ENCODE assay signal across 8 cellular contexts in the genomic region with DNA sequence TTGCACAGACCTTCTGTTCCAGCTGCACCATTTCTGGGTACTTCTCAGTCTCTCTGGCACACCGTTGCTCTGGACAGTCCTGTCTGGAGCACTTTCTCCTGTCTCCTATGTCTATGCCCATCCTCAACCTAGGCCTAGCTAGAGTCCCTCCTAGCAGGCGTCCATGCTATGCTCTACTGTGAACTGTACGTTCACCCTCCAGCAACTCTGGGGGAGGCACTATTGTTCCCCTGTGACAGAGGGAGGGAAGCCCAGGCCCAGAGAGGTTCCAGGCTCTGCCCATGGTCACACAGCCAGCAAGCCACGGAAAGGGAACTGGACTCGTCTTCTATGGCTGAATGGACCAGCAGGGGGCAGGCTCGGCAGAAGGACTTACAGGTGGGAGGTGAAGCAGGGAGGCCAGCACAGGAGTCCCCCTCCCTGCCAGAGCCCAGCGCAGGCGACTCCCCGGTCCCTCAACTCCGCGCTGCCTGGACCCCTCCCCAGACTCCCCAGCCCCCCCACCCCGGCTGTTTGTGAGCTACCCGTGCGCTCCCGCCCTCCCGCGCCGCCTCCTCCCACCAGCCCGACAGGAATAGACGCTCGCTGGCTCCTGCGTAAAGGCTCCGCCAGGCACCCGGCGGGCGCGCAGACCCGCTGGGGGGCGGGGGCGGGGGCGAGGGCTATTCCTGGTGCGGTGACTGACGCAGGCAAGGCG. TPM values are rescaled to one million over a fixed set of nuclear protein-coding genes. Genes with fewer than 3 reads are reported as not detected.
DNase-seq lines count a peak whose midpoint lies in the region; ATAC-seq and TF ChIP-seq lines count a peak whose summit lies in the region.

No MANE protein-coding gene starts in this region.

- peaks cover 27% of the 10 kb centered on the region for H3K27me3 Mint-ChIP-seq in activated naive CD4-positive, alpha-beta T cell treated with anti-CD3 and anti-CD28 coated beads, Interleukin-2, amount 50 U/mL, for 24 hours

- H3K4me3 Mint-ChIP-seq in activated naive CD4-positive, alpha-beta T cell treated with anti-CD3 and anti-CD28 coated beads, Interleukin-2, amount 50 U/mL, for 24 hours: peak overlapping the region; percentile 68

- H3K27ac Mint-ChIP-seq in activated naive CD4-positive, alpha-beta T cell treated with anti-CD3 and anti-CD28 coated beads, Interleukin-2, amount 50 U/mL, for 24 hours: no peak overlapping the region

- H3K4me3 ChIP-seq in BE2C (ENCODE audit: low read depth, low read length) (no peak overlapping the region), HCT116 (replicated peaks in 1 of 2; ENCODE audit: low read depth in 1 of 2, low read length in 2 of 2) (no peak overlapping the region), right atrium auricular region (peak overlapping the region in 1 of 2 donors; percentile 24), retinal pigment epithelial cell (ENCODE audit: low read length) (no peak overlapping the region)

- H3K4me1 Mint-ChIP-seq in activated naive CD4-positive, alpha-beta T cell treated with anti-CD3 and anti-CD28 coated beads, Interleukin-2, amount 50 U/mL, for 24 hours: peaks cover 10% of the 10 kb centered on the region

- ATAC-seq in HCT116 (peak; percentile 28; the same call in 1 of the 2 replicates), GM21619 (IDR thresholded peaks at IDR 0.05; ENCODE audit: unreplicated experiment) (no peak)

- H3K4me2 ChIP-seq in HCT116 (ENCODE audit: low read length): peak overlapping the region; percentile 99

- intact Hi-C loops in HCT116 (cut with micrococcal nuclease): loop anchor here (5.0 kb wide), 1 partner anchor 447 kb away; no protein-coding TSS in a partner anchor

- no peaks in the 10 kb centered on the region for H3K36me3 Mint-ChIP-seq in activated naive CD4-positive, alpha-beta T cell treated with anti-CD3 and anti-CD28 coated beads, Interleukin-2, amount 50 U/mL, for 24 hours

- H3K9me3 ChIP-seq in BE2C (no peaks in the 10 kb centered on the region; the same call in 1 of the 2 replicates), HCT116 (ENCODE audit: control insufficient read depth in 1 of 2, insufficient read depth in 1 of 2, low read depth in 1 of 2, low read length in 2 of 2) (no peaks in the 10 kb centered on the region), right atrium auricular region (no peaks in the 10 kb centered on the region)

- POLR2A ChIA-PET in HCT116 (lab: Charles Lee): interaction anchor here (1.1 kb wide), 1 partner anchor 185 kb away, joined by 3 read pairs; no protein-coding TSS in a partner anchor

- H3K36me3 ChIP-seq in BE2C: no peaks in the 10 kb centered on the region
- H3K36me3 ChIP-seq in HCT116 (ENCODE audit: control insufficient read depth in 1 of 2, insufficient read depth in 2 of 2, low read length in 2 of 2): no peaks in the 10 kb centered on the region
- no peaks in the 10 kb centered on the region for H3K36me3 ChIP-seq in right atrium auricular region

- TF ChIP-seq CTCF in BE2C (IDR thresholded peaks at IDR 0.05; ENCODE audit: low read depth, low read length) (peak; percentile 79), HCT116 (IDR thresholded peaks at IDR 0.05 in 2 of 3, conservative IDR thresholded peaks at IDR 0.05 in 1 of 3; ENCODE audit: borderline replicate concordance in 1 of 3, insufficient read depth in 1 of 3, low read depth in 2 of 3, low read length in 2 of 3) (peak; percentile 50 to 60 (median 58); a peak in 5 of 6 replicates), right atrium auricular region (IDR thresholded peaks at IDR 0.05) (peak; percentile 32 to 67), retinal pigment epithelial cell (conservative IDR thresholded peaks at IDR 0.05; ENCODE audit: low read depth, low read length) (peak; percentile 76)

- H3K27me3 ChIP-seq in BE2C (peaks cover 21% of the 10 kb centered on the region), HCT116 (ENCODE audit: insufficient read depth, low read length) (no peaks in the 10 kb centered on the region), right atrium auricular region (peaks cover 0 to 8% of the 10 kb centered on the region in 2 donors)

- peaks cover 13% of the 10 kb centered on the region for H3K4me1 ChIP-seq in BE2C
- peaks cover 11 to 29% of the 10 kb centered on the region in 2 experiments; a peak in 3 of 4 replicates for H3K4me1 ChIP-seq in HCT116 (ENCODE audit: control insufficient read depth in 1 of 2, insufficient read depth in 2 of 2, low read length in 2 of 2)
- peaks cover 0 to 35% of the 10 kb centered on the region in 2 donors for H3K4me1 ChIP-seq in right atrium auricular region

- DNase-seq in BE2C: peak; percentile 90
- DNase-seq in HCT116 (ENCODE audit: low read depth, low spot score): peak; percentile 26
- DNase-seq in RPMI7951 (ENCODE audit: low read depth): peak; percentile 23
- peak; percentile 67 for DNase-seq in right atrium auricular region (ENCODE audit: low spot score)
- no peak for DNase-seq in retinal pigment epithelial cell (ENCODE audit: low read depth)
- DNase-seq in epidermal melanocyte (ENCODE audit: insufficient read length, low spot score): no peak

- no peak overlapping the region for H3K9ac ChIP-seq in HCT116 (ENCODE audit: low read length)

- no peaks in the 10 kb centered on the region; the same call in 1 of the 2 replicates for H3K79me2 ChIP-seq in HCT116 (ENCODE audit: insufficient read depth, low read length)

- H4K20me1 ChIP-seq in HCT116 (ENCODE audit: insufficient read depth): no peaks in the 10 kb centered on the region

- no peaks in the 10 kb centered on the region for H3K9me2 ChIP-seq in HCT116 (ENCODE audit: insufficient read depth)

- CTCF ChIA-PET in HCT116 (lab: Charles Lee): interaction anchor here (0.7 to 5.3 kb wide), 13 partner anchors 8 to 526 kb away, joined by 3 to 72 read pairs (median 10); no protein-coding TSS in a partner anchor

- TF ChIP-seq RAD21 in HCT116 (IDR thresholded peaks at IDR 0.05; ENCODE audit: low read depth): peak; percentile 30; the same call in 1 of the 2 replicates

- no peak overlapping the region for H3K27ac ChIP-seq in HCT116 (ENCODE audit: low read depth, low read length)
- H3K27ac ChIP-seq in right atrium auricular region: no peak overlapping the region

- no peak overlapping the region for H2AFZ ChIP-seq in HCT116 (ENCODE audit: low read depth, low read length, poor library complexity, severe bottlenecking)

- RAD21 ChIA-PET in HCT116 (lab: Charles Lee; ENCODE audit: low non-redundant PET in 1 of 2, low total read pairs in 2 of 2, uncharacterized antibody in 2 of 2, unreplicated experiment in 2 of 2): interaction anchor here (0.6 to 1.3 kb wide), 3 partner anchors 148 to 516 kb away, joined by 3 to 8 read pairs (median 3); no protein-coding TSS in a partner anchor

- no peaks in the 10 kb centered on the region for H3K9me3 Mint-ChIP-seq in activated naive CD4-positive, alpha-beta T cell treated with anti-CD3 and anti-CD28 coated beads, Interleukin-2, amount 50 U/mL, for 24 hours

- no TSS peak for BruUV-seq in HCT116 (replicated peaks; lab: Mats Ljungman, UMichigan)

- no peak for TF ChIP-seq POLR2A in HCT116 (IDR thresholded peaks at IDR 0.05; ENCODE audit: borderline replicate concordance, extremely low read depth, insufficient read depth, insufficient read length)

TF ChIP-seq in HCT116, 20 proteins besides CTCF, POLR2A, EP300 and RAD21 (continues in another document):
- TF ChIP-seq POLR2AphosphoS5 (IDR thresholded peaks at IDR 0.05; ENCODE audit: low read depth, low read length) (no peak), SRF (IDR thresholded peaks at IDR 0.05; ENCODE audit: low read depth) (no peak), SP1 (IDR thresholded peaks at IDR 0.05; ENCODE audit: low read depth) (no peak), TCF7L2 (IDR thresholded peaks at IDR 0.05; ENCODE audit: borderline replicate concordance, extremely low read depth, insufficient read depth, insufficient read length) (no peak)
- TF ChIP-seq, protein P1, sequence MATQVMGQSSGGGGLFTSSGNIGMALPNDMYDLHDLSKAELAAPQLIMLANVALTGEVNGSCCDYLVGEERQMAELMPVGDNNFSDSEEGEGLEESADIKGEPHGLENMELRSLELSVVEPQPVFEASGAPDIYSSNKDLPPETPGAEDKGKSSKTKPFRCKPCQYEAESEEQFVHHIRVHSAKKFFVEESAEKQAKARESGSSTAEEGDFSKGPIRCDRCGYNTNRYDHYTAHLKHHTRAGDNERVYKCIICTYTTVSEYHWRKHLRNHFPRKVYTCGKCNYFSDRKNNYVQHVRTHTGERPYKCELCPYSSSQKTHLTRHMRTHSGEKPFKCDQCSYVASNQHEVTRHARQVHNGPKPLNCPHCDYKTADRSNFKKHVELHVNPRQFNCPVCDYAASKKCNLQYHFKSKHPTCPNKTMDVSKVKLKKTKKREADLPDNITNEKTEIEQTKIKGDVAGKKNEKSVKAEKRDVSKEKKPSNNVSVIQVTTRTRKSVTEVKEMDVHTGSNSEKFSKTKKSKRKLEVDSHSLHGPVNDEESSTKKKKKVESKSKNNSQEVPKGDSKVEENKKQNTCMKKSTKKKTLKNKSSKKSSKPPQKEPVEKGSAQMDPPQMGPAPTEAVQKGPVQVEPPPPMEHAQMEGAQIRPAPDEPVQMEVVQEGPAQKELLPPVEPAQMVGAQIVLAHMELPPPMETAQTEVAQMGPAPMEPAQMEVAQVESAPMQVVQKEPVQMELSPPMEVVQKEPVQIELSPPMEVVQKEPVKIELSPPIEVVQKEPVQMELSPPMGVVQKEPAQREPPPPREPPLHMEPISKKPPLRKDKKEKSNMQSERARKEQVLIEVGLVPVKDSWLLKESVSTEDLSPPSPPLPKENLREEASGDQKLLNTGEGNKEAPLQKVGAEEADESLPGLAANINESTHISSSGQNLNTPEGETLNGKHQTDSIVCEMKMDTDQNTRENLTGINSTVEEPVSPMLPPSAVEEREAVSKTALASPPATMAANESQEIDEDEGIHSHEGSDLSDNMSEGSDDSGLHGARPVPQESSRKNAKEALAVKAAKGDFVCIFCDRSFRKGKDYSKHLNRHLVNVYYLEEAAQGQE (IDR thresholded peaks at IDR 0.05; ENCODE audit: low read depth): no peak

RNA-seq across cellular contexts. Expression of a gene that starts 1.7 kb away (rescaled TPM):
- 44.0 TPM for polyA plus RNA-seq in BE2C (2012; ENCODE audit: insufficient read depth, insufficient read length, low read depth)
- 15.6 TPM for total RNA-seq in HCT116 (2021; ENCODE audit: unreplicated experiment)
- 19.2 and 22.9 TPM in 2 replicates for polyA plus RNA-seq in HCT116 (2012)
- not detected in 2 replicates for total RNA-seq in RPMI7951 (2014; rRNA removed; shearing (Covaris generic))
- total RNA-seq in right atrium auricular region: 1 to 10 TPM; 7.0 to 9.4 TPM

Comparison
In these comparisons a context has a peak if more than half of its experiments do, and no peak if none do; other contexts are left out.
1. DNase-seq: peak in BE2C (single experiment), HCT116 (single experiment), RPMI7951 (single experiment) and right atrium auricular region (single experiment); none in retinal pigment epithelial cell (single experiment) and epidermal melanocyte (single experiment).
2. Peak in every context shown above with its lines, with median percentiles within 50 percentile points of each other: CTCF ChIP-seq.